ENCODE assay signal across 12 cellular contexts in the genomic region with DNA sequence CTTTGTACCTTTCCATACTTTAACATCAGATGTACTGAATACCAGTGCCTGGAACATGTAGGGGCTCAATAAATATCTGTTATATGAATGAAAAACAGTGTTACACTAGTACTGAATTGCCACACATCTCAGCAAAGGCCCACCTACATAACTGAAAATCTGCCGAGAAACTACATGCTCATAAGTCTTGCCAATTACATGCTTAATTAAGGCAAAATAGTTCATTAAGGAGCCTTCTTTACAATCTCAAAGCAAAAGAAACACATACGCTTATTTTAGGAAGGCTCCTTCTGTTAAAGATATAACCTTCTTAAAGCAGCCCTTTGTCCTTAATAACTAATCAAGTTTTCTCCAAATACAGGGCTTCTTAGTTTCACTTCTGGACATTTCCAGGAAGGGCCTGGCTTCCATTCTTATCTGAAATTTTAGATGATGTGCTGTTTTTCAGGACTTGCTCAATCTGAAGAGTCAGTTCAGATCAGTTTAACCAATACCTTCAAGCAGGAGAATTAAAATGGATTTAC. TPM values are rescaled to one million over a fixed set of nuclear protein-coding genes. Genes with fewer than 3 reads are reported as not detected.
DNase-seq lines count a peak whose midpoint lies in the region; ATAC-seq and TF ChIP-seq lines count a peak whose summit lies in the region.
"Had no signal": no experiment of that assay in that cellular context is flagged by ENCODE, and none has a peak within 500 bp of the region (broad histone marks: within the 10 kb centered on the region; RNA-seq: fewer than 3 reads in every experiment).

No MANE protein-coding gene starts in this region.

- TF ChIP-seq CTCF in esophagus squamous epithelium (IDR thresholded peaks at IDR 0.05) (no peak), thyroid gland (IDR thresholded peaks at IDR 0.05) (no peak)

- H3K36me3 ChIP-seq in esophagus squamous epithelium (no peaks in the 10 kb centered on the region), mucosa of stomach (ENCODE audit: control insufficient read depth, insufficient read depth, low read length) (no peaks in the 10 kb centered on the region), thyroid gland (no peaks in the 10 kb centered on the region)
- H3K36me3 ChIP-seq: SJSA1 had no signal

- WGBS in esophagus squamous epithelium, 2 donors: 30 to 49% methylated on average over 2 of the region's 2 CpGs
- 62 to 74% methylated on average over 2 of the region's 2 CpGs for WGBS in thyroid gland, 2 donors

- no peak for ATAC-seq in HG02610 (IDR thresholded peaks at IDR 0.05; ENCODE audit: unreplicated experiment)

- DNase-seq in OCI-M1 (lab: John Stamatoyannopoulos, UW) (peak; percentile 79), esophagus squamous epithelium (lab: John Stamatoyannopoulos, UW) (no peak), thyroid gland (no peak), Kasumi-1 (lab: John Stamatoyannopoulos, UW) (no peak)
- no peak for DNase-seq in activated CD8-positive, alpha-beta memory T cell treated with anti-CD3 and anti-CD28 coated beads, Interleukin-2, amount 50 U/mL, for 48 hours
- DNase-seq in activated CD4-positive, CD25-positive, alpha-beta regulatory T cell (lab: John Stamatoyannopoulos, UW): no peak
- DNase-seq: COR-L47; KG1; stimulated activated CD4-positive, alpha-beta T cell treated with anti-CD3 and anti-CD28 coated beads, Interleukin-4, amount 100 ng/mL, for 1 hour had no signal

- H3K9ac ChIP-seq in mucosa of stomach (ENCODE audit: low read length): peak overlapping the region; percentile 54

- peak overlapping the region in 2 of 4 donors; percentile 19 to 38 for H3K4me3 ChIP-seq in esophagus squamous epithelium
- H3K4me3 ChIP-seq in mucosa of stomach (ENCODE audit: low read length): no peak overlapping the region
- H3K4me3 ChIP-seq in thyroid gland (replicated peaks in 1 of 3): no peak overlapping the region
- H3K4me3 ChIP-seq: SJSA1 had no signal

- TF ChIP-seq POLR2A in esophagus squamous epithelium (IDR thresholded peaks at IDR 0.05) (no peak), thyroid gland (IDR thresholded peaks at IDR 0.05) (no peak)

- H3K4me1 ChIP-seq in esophagus squamous epithelium: peaks cover 0 to 53% (median 21%) of the 10 kb centered on the region in 3 donors
- peaks cover 47% of the 10 kb centered on the region for H3K4me1 ChIP-seq in mucosa of stomach (ENCODE audit: control insufficient read depth, insufficient read depth, low read length)
- H3K4me1 ChIP-seq in thyroid gland: peaks cover 22 to 32% of the 10 kb centered on the region in 2 donors
- H3K4me1 ChIP-seq: SJSA1 had no signal

- H3K27ac ChIP-seq in esophagus squamous epithelium (peak overlapping the region; percentile 34 to 77 (median 70)), thyroid gland (peak overlapping the region; percentile 51 to 69 (median 56))
- H3K27ac ChIP-seq: SJSA1 had no signal

- no peaks in the 10 kb centered on the region for H3K27me3 ChIP-seq in esophagus squamous epithelium
- no peaks in the 10 kb centered on the region for H3K27me3 ChIP-seq in mucosa of stomach (ENCODE audit: control insufficient read depth, insufficient read depth, low read length)
- no peaks in the 10 kb centered on the region for H3K27me3 ChIP-seq in thyroid gland
- H3K27me3 ChIP-seq: SJSA1 had no signal

- intact Hi-C loops in esophagus squamous epithelium (cut with DNase I): no loop called here
- intact Hi-C loops in thyroid gland (cut with DNase I): no loop called here

- H3K9me3 ChIP-seq in esophagus squamous epithelium: no peaks in the 10 kb centered on the region
- no peaks in the 10 kb centered on the region for H3K9me3 ChIP-seq in mucosa of stomach (ENCODE audit: control insufficient read depth, low read length)
- H3K9me3 ChIP-seq in thyroid gland: no peaks in the 10 kb centered on the region
- H3K9me3 ChIP-seq: SJSA1 had no signal

RNA-seq across cellular contexts. Expression of a gene that starts 11.5 kb away (rescaled TPM):
- total RNA-seq in esophagus squamous epithelium: 10 to 100 TPM; 48.0 to 70.0 (median 62.7) TPM
- 10 to 100 TPM; 53.0 to 75.4 (median 66.7) TPM for total RNA-seq in thyroid gland
